Comparison of ENCODE assay signal across 3 cellular contexts in the genomic region with DNA sequence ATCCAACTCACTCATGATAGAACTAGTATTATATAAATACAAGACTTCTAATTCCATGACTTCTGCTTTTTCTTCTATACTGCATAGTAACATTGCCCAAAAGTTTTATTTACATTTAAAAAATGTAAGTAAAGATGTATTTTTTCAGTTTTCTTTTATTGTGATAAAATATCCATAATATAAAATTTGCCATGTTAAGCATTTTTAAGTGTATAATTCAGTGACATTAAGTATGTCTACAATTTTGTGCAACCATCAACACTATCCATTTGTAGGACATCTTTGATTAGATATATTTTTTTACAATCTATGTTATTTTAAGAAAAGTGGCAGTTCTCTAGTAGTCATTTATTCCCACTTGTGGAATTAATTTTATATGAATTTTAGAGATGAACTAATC.
TF ChIP-seq lines count a peak whose summit lies in the region.

No MANE protein-coding gene starts in this region.

TF ChIP-seq in HepG2, 621 proteins besides CTCF, POLR2A, EP300 and RAD21:
- peak; percentile 9 to 61; a peak in 2 of 4 replicates for TF ChIP-seq MAFK (conservative IDR thresholded peaks at IDR 0.05 in 1 of 2, IDR thresholded peaks at IDR 0.05 in 1 of 2; ENCODE audit: low read length in 2 of 2)
- TF ChIP-seq, protein P1, sequence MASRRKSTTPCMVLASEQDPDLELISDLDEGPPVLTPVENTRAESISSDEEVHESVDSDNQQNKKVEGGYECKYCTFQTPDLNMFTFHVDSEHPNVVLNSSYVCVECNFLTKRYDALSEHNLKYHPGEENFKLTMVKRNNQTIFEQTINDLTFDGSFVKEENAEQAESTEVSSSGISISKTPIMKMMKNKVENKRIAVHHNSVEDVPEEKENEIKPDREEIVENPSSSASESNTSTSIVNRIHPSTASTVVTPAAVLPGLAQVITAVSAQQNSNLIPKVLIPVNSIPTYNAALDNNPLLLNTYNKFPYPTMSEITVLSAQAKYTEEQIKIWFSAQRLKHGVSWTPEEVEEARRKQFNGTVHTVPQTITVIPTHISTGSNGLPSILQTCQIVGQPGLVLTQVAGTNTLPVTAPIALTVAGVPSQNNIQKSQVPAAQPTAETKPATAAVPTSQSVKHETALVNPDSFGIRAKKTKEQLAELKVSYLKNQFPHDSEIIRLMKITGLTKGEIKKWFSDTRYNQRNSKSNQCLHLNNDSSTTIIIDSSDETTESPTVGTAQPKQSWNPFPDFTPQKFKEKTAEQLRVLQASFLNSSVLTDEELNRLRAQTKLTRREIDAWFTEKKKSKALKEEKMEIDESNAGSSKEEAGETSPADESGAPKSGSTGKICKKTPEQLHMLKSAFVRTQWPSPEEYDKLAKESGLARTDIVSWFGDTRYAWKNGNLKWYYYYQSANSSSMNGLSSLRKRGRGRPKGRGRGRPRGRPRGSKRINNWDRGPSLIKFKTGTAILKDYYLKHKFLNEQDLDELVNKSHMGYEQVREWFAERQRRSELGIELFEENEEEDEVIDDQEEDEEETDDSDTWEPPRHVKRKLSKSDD (CRISPR knock-in tag; IDR thresholded peaks at IDR 0.05; ENCODE audit: low read depth), result no peak

TF ChIP-seq in IMR-90, 13 proteins besides CTCF, POLR2A, EP300 and RAD21:
- no peak for TF ChIP-seq MXI1 (IDR thresholded peaks at IDR 0.05; ENCODE audit: borderline replicate concordance, low read depth, low read length)
- no peak for TF ChIP-seq CEBPB (IDR thresholded peaks at IDR 0.05; ENCODE audit: low read depth, low read length)
- TF ChIP-seq MAFK (IDR thresholded peaks at IDR 0.05; ENCODE audit: low read depth, low read length), result peak; percentile 61
- TF ChIP-seq, protein P2, sequence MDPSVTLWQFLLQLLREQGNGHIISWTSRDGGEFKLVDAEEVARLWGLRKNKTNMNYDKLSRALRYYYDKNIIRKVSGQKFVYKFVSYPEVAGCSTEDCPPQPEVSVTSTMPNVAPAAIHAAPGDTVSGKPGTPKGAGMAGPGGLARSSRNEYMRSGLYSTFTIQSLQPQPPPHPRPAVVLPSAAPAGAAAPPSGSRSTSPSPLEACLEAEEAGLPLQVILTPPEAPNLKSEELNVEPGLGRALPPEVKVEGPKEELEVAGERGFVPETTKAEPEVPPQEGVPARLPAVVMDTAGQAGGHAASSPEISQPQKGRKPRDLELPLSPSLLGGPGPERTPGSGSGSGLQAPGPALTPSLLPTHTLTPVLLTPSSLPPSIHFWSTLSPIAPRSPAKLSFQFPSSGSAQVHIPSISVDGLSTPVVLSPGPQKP (IDR thresholded peaks at IDR 0.05; ENCODE audit: borderline replicate concordance, low read depth, low read length), result no peak
- TF ChIP-seq FOS (IDR thresholded peaks at IDR 0.05; ENCODE audit: low read depth, low read length), result no peak
- TF ChIP-seq, protein P3, sequence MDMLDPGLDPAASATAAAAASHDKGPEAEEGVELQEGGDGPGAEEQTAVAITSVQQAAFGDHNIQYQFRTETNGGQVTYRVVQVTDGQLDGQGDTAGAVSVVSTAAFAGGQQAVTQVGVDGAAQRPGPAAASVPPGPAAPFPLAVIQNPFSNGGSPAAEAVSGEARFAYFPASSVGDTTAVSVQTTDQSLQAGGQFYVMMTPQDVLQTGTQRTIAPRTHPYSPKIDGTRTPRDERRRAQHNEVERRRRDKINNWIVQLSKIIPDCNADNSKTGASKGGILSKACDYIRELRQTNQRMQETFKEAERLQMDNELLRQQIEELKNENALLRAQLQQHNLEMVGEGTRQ (IDR thresholded peaks at IDR 0.05; ENCODE audit: low read depth, low read length), result no peak
- no peak for TF ChIP-seq CHD1 (IDR thresholded peaks at IDR 0.05; ENCODE audit: low read depth, low read length)

TF ChIP-seq in K562, 482 proteins besides CTCF, POLR2A, EP300 and RAD21:
- TF ChIP-seq HBP1 (CRISPR knock-in tag; IDR thresholded peaks at IDR 0.05) (no peak), ZBTB11 (CRISPR knock-in tag; IDR thresholded peaks at IDR 0.05) (no peak), C11orf30 (IDR thresholded peaks at IDR 0.05; ENCODE audit: low read depth) (peak; percentile 25; the same call in 1 of the 2 replicates), ZNF316 (IDR thresholded peaks at IDR 0.05) (peak; percentile 75)
- TF ChIP-seq, protein P4, sequence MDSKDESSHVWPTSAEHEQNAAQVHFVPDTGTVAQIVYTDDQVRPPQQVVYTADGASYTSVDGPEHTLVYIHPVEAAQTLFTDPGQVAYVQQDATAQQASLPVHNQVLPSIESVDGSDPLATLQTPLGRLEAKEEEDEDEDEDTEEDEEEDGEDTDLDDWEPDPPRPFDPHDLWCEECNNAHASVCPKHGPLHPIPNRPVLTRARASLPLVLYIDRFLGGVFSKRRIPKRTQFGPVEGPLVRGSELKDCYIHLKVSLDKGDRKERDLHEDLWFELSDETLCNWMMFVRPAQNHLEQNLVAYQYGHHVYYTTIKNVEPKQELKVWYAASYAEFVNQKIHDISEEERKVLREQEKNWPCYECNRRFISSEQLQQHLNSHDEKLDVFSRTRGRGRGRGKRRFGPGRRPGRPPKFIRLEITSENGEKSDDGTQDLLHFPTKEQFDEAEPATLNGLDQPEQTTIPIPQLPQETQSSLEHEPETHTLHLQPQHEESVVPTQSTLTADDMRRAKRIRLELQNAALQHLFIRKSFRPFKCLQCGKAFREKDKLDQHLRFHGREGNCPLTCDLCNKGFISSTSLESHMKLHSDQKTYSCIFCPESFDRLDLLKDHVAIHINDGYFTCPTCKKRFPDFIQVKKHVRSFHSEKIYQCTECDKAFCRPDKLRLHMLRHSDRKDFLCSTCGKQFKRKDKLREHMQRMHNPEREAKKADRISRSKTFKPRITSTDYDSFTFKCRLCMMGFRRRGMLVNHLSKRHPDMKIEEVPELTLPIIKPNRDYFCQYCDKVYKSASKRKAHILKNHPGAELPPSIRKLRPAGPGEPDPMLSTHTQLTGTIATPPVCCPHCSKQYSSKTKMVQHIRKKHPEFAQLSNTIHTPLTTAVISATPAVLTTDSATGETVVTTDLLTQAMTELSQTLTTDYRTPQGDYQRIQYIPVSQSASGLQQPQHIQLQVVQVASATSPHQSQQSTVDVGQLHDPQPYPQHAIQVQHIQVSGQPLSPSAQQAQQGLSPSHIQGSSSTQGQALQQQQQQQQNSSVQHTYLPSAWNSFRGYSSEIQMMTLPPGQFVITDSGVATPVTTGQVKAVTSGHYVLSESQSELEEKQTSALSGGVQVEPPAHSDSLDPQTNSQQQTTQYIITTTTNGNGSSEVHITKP (IDR thresholded peaks at IDR 0.05; ENCODE audit: partially characterized antibody), result no peak
